ENCODE assay signal across 10 cellular contexts in genomic region chr20:40966103-40966502, GRCh38.
A peak's percentile ranks its signal among the peaks of the same experiment; 100 is the strongest.
DNase-seq lines count a peak whose midpoint lies in the region; ATAC-seq and TF ChIP-seq lines count a peak whose summit lies in the region.
"Had no signal": no experiment of that assay in that cellular context is flagged by ENCODE, and none has a peak within 500 bp of the region (broad histone marks: within the 10 kb centered on the region; RNA-seq: fewer than 3 reads in every experiment).

No MANE protein-coding gene starts in this region.

- H3K27ac ChIP-seq in OCI-LY7 (ENCODE audit: low read depth, low read length, poor library complexity, severe bottlenecking): no peak overlapping the region

- DNase-seq in AG04449 (ENCODE audit: low read depth, low spot score): no peak
- peak; percentile 95 for DNase-seq in OCI-LY7 (ENCODE audit: low spot score)
- no peak for DNase-seq in fibroblast of the aortic adventitia (ENCODE audit: low read depth)
- DNase-seq in GM19238 (ENCODE audit: insufficient read length, low spot score): no peak
- DNase-seq in SKM-1 treated with dmso at 0.1 percent for 144 hours (lab: John Stamatoyannopoulos, UW; ENCODE audit: unreplicated experiment): no peak
- DNase-seq in effector memory CD8-positive, alpha-beta T cell: no peak
- DNase-seq in AG08395 (ENCODE audit: low spot score): no peak
- DNase-seq: aorta; stimulated activated naive CD4-positive, alpha-beta T cell had no signal

- no peak overlapping the region for H3K27ac Mint-ChIP-seq in effector memory CD8-positive, alpha-beta T cell

- H3K9me3 ChIP-seq in OCI-LY7 (ENCODE audit: low read length): no peaks in the 10 kb centered on the region

- H3K27me3 Mint-ChIP-seq in effector memory CD8-positive, alpha-beta T cell: peaks cover 15 to 18% of the 10 kb centered on the region in 2 donors

- no peak for ATAC-seq in effector memory CD8-positive, alpha-beta T cell (replicated peaks)

- H3K4me3 ChIP-seq in AG04449 (ENCODE audit: low read depth, low read length): no peak overlapping the region
- no peak overlapping the region for H3K4me3 ChIP-seq in GM12875 (ENCODE audit: low read depth, low read length)
- no peak overlapping the region for H3K4me3 ChIP-seq in OCI-LY7 (ENCODE audit: low read depth, low read length, poor library complexity, severe bottlenecking)
- H3K4me3 ChIP-seq in fibroblast of the aortic adventitia (ENCODE audit: low read depth, low read length): no peak overlapping the region

- peak overlapping the region; percentile 15; the same call in 1 of the 2 replicates for H2AFZ ChIP-seq in OCI-LY7 (ENCODE audit: low read length)

- peaks cover 9% of the 10 kb centered on the region for H3K36me3 Mint-ChIP-seq in effector memory CD8-positive, alpha-beta T cell (ENCODE audit: insufficient read depth)

- peak overlapping the region; percentile 28 for H3K4me2 ChIP-seq in OCI-LY7 (ENCODE audit: low read length)

- no peaks in the 10 kb centered on the region for H3K36me3 ChIP-seq in OCI-LY7 (ENCODE audit: insufficient read depth, low read length)

- no TSS peak for BruUV-seq in OCI-LY7 (replicated peaks; lab: Mats Ljungman, UMichigan)

- intact Hi-C loops in OCI-LY7 (cut with micrococcal nuclease; ENCODE audit: unreplicated experiment): loop anchor here (2.0 to 10.0 kb wide), 4 partner anchors 207 to 1081 kb away; no protein-coding TSS in a partner anchor

- CTCF ChIA-PET in AG04449 (lab: Yijun Ruan, JAX) (interaction anchor here (0.6 to 6.0 kb wide), 13 partner anchors 13 to 1700 kb away, joined by 3 to 182 read pairs (median 4); no protein-coding TSS in a partner anchor), OCI-LY7 (lab: Charles Lee; ENCODE audit: unreplicated experiment) (interaction anchor here (0.6 to 1.1 kb wide), 5 partner anchors 14 to 264 kb away, joined by 3 to 4 read pairs (median 3); no protein-coding TSS in a partner anchor)

- TF ChIP-seq CTCF in AG04449 (IDR thresholded peaks at IDR 0.05; ENCODE audit: insufficient read depth, low read length, missing control alignments) (peak; percentile 31), GM12875 (IDR thresholded peaks at IDR 0.05; ENCODE audit: borderline replicate concordance, insufficient read depth, low read depth, low read length) (peak; percentile 68), OCI-LY7 (conservative IDR thresholded peaks at IDR 0.05; ENCODE audit: low read length) (peak; percentile 91), fibroblast of the aortic adventitia (IDR thresholded peaks at IDR 0.05; ENCODE audit: insufficient read depth, low read length) (peak; percentile 49)

- POLR2A ChIA-PET in AG04449 (lab: Yijun Ruan, JAX) (no interaction called here), OCI-LY7 (lab: Charles Lee) (interaction anchor here (0.7 to 1.4 kb wide), 4 partner anchors 10 to 377 kb away, joined by 3 to 4 read pairs (median 3); no protein-coding TSS in a partner anchor)

- no peaks in the 10 kb centered on the region for H3K9me3 Mint-ChIP-seq in effector memory CD8-positive, alpha-beta T cell

- H3K79me2 ChIP-seq in OCI-LY7 (ENCODE audit: insufficient read depth, low read depth, low read length): no peaks in the 10 kb centered on the region

- H4K20me1 ChIP-seq in OCI-LY7 (ENCODE audit: insufficient read depth, low read length): no peaks in the 10 kb centered on the region

- H3K4me1 Mint-ChIP-seq in effector memory CD8-positive, alpha-beta T cell (ENCODE audit: low read depth in 2 of 2): peaks cover 18 to 24% of the 10 kb centered on the region in 2 donors

- H3K9me2 ChIP-seq in OCI-LY7 (ENCODE audit: insufficient read depth, low read length): no peaks in the 10 kb centered on the region

- H3K4me3 Mint-ChIP-seq in effector memory CD8-positive, alpha-beta T cell: no peak overlapping the region

- H3K4me1 ChIP-seq in OCI-LY7 (ENCODE audit: insufficient read depth, low read length, poor library complexity, severe bottlenecking): peaks cover 36% of the 10 kb centered on the region

Comparison
In these comparisons a context has a peak if more than half of its experiments do, and no peak if none do; other contexts are left out.
1. CTCF ChIP-seq: peak in every context shown above with its lines; median percentile 91 in OCI-LY7; 68 in GM12875; 49 in fibroblast of the aortic adventitia; 31 in AG04449.